ENCODE assay signal across 8 cellular contexts in genomic region chr18:26548144-26549102, GRCh38. TPM values are rescaled to one million over a fixed set of nuclear protein-coding genes. Genes with fewer than 3 reads are reported as not detected.
DNase-seq lines count a peak whose midpoint lies in the region; ATAC-seq and TF ChIP-seq lines count a peak whose summit lies in the region.

Gene KCTD1 (minus strand): TSS chr18:26548553. CDS start chr18:26548536, 17 bp downstream.

- H3K27ac ChIP-seq in lung (ENCODE audit: low read depth in 1 of 2, low read length in 1 of 2), result peak within 1 kb of the TSS; percentile 10 to 61

- H3K27me3 Mint-ChIP-seq in activated CD4-positive, alpha-beta memory T cell treated with anti-CD3 and anti-CD28 coated beads for 36 hours, result peaks cover 26% of the 10 kb centered on the region

- peaks cover 4 to 28% of the 10 kb centered on the region in 2 donors for H3K4me1 ChIP-seq in lung (ENCODE audit: control insufficient read depth in 2 of 2, insufficient read depth in 2 of 2, low read length in 2 of 2)

- peak in 12 of 14 donors; percentile 39 to 78 (median 60) for DNase-seq in C1 segment of cervical spinal cord (lab: John Stamatoyannopoulos, UW)
- DNase-seq in NCI-H69 (lab: John Stamatoyannopoulos, UW), result peak; percentile 96
- DNase-seq in activated CD4-positive, alpha-beta memory T cell treated with anti-CD3 and anti-CD28 coated beads for 36 hours, result peak; percentile 81
- peak; percentile 15 for DNase-seq in effector CD8-positive, alpha-beta T cell (lab: John Stamatoyannopoulos, UW)
- DNase-seq in lung (ENCODE audit: low spot score), result peak; percentile 88
- DNase-seq in stimulated activated CD4-positive, alpha-beta T cell treated with anti-CD3 and anti-CD28 coated beads, TNF-alpha, amount 100 ng/mL, for 4 hours (ENCODE audit: low read depth in 3 of 3), result peak; percentile 38 to 42 (median 42)

- H3K27ac Mint-ChIP-seq in activated CD4-positive, alpha-beta memory T cell treated with anti-CD3 and anti-CD28 coated beads for 36 hours, result no peak within 1 kb of the TSS

- H3K4me1 Mint-ChIP-seq in activated CD4-positive, alpha-beta memory T cell treated with anti-CD3 and anti-CD28 coated beads for 36 hours (ENCODE audit: low read depth), result peaks cover 43% of the 10 kb centered on the region

- peak within 1 kb of the TSS; percentile 86 for H3K4me3 ChIP-seq in lung

- no peaks in the 10 kb centered on the region for H3K27me3 ChIP-seq in lung (ENCODE audit: control insufficient read depth, insufficient read depth)

- H3K9me3 ChIP-seq in lung (ENCODE audit: control insufficient read depth in 2 of 2, insufficient read depth in 1 of 2, low read length in 1 of 2), result peaks cover 0 to 4% of the 10 kb centered on the region in 2 donors

- H3K36me3 ChIP-seq in lung (ENCODE audit: control insufficient read depth in 2 of 2, insufficient read depth in 2 of 2, low read length in 2 of 2), result no peaks in the 10 kb centered on the region

- intact Hi-C loops in activated CD4-positive, alpha-beta memory T cell treated with anti-CD3 and anti-CD28 coated beads for 36 hours (cut with micrococcal nuclease), result loop anchor here (1.0 to 5.0 kb wide), 3 partner anchors 91 to 458 kb away; partner anchors contain the start of gene SS18

- TF ChIP-seq CTCF in lung (IDR thresholded peaks at IDR 0.05; ENCODE audit: control extremely low read depth, extremely low read depth), result no peak

- peak within 1 kb of the TSS; percentile 75 for H3K4me3 Mint-ChIP-seq in activated CD4-positive, alpha-beta memory T cell treated with anti-CD3 and anti-CD28 coated beads for 36 hours

- H3K9me3 Mint-ChIP-seq in activated CD4-positive, alpha-beta memory T cell treated with anti-CD3 and anti-CD28 coated beads for 36 hours, result no peaks in the 10 kb centered on the region

- peaks cover 2% of the 10 kb centered on the region for H3K36me3 Mint-ChIP-seq in activated CD4-positive, alpha-beta memory T cell treated with anti-CD3 and anti-CD28 coated beads for 36 hours

- ATAC-seq in GM19328 (IDR thresholded peaks at IDR 0.05; ENCODE audit: unreplicated experiment), result peak; percentile 43
- ATAC-seq in HG03442 (IDR thresholded peaks at IDR 0.05; ENCODE audit: unreplicated experiment), result peak; percentile 46
- ATAC-seq in lung (ENCODE audit: insufficient read depth, low FRiP score), result peak; percentile 70

- WGBS in lung, 2 donors, result 0% methylated on average over 80 to 89 of the region's 89 CpGs

- CTCF ChIA-PET in activated CD4-positive, alpha-beta memory T cell treated with anti-CD3 and anti-CD28 coated beads for 36 hours (lab: Charles Lee), result interaction anchor here (0.6 to 1.7 kb wide), 6 partner anchors 17 to 537 kb away, joined by 3 to 10 read pairs (median 3); no protein-coding TSS in a partner anchor

- POLR2A ChIA-PET in activated CD4-positive, alpha-beta memory T cell treated with anti-CD3 and anti-CD28 coated beads for 36 hours (lab: Charles Lee), result interaction anchor here (1.3 kb wide), 1 partner anchor 334 kb away, joined by 3 read pairs; no protein-coding TSS in a partner anchor

RNA-seq across cellular contexts. Expression of gene KCTD1, which starts in this region (rescaled TPM):
- 1 to 10 TPM; 2.5 to 3.2 TPM for total RNA-seq in activated CD4-positive, alpha-beta memory T cell treated with anti-CD3 and anti-CD28 coated beads for 36 hours
- 10 to 100 TPM; 11.8 to 17.5 TPM for total RNA-seq in lung
- polyA plus RNA-seq in lung, result 1 to 10 TPM; 4.0 to 6.6 TPM

Comparison
In these comparisons a context has a peak if more than half of its experiments do, and no peak if none do; other contexts are left out.
1. Peak in every context shown above with its lines: DNase-seq, ATAC-seq, H3K4me3 ChIP-seq and H3K27ac ChIP-seq.
2. DNase-seq: peak in every context shown above with its lines; median percentile 96 in NCI-H69; 88 in lung; 81 in activated CD4-positive, alpha-beta memory T cell treated with anti-CD3 and anti-CD28 coated beads for 36 hours; 60 in C1 segment of cervical spinal cord; 42 in stimulated activated CD4-positive, alpha-beta T cell treated with anti-CD3 and anti-CD28 coated beads, TNF-alpha, amount 100 ng/mL, for 4 hours; 15 in effector CD8-positive, alpha-beta T cell.